ENCODE assay signal across 24 cellular contexts in genomic region chr19:39158646-39159260, GRCh38. TPM values are rescaled to one million over a fixed set of nuclear protein-coding genes. Genes with fewer than 3 reads are reported as not detected.
DNase-seq lines count a peak whose midpoint lies in the region; ATAC-seq and TF ChIP-seq lines count a peak whose summit lies in the region.
"Had no signal": no experiment of that assay in that cellular context is flagged by ENCODE, and none has a peak within 500 bp of the region (broad histone marks: within the 10 kb centered on the region; RNA-seq: fewer than 3 reads in every experiment).

No MANE protein-coding gene starts in this region.

- H3K27ac ChIP-seq in breast epithelium (peak overlapping the region; percentile 32 to 42), mammary epithelial cell (ENCODE audit: insufficient read depth, low read depth, low read length) (no peak overlapping the region), VCaP (peak overlapping the region; percentile 97)
- H3K27ac ChIP-seq: SK-N-MC had no signal

- in situ Hi-C loops in mammary epithelial cell (cut with MboI; ENCODE audit: low sequenced_read_pairs in 2 of 2) = no loop called here

- H3K4me1 Mint-ChIP-seq in nephron progenitor cell = peaks cover 64% of the 10 kb centered on the region
- peaks cover 63% of the 10 kb centered on the region for H3K4me1 Mint-ChIP-seq in type B pancreatic cell (ENCODE audit: unreplicated experiment)

- intact Hi-C loops in breast epithelium (cut with DNase I; ENCODE audit: low total_unique reads) = no loop called here
- intact Hi-C loops in mammary epithelial cell (cut with micrococcal nuclease) = no loop called here

- H3K4me2 ChIP-seq in mammary epithelial cell (ENCODE audit: insufficient read depth, low read depth, low read length) = no peak overlapping the region

- H3K9ac ChIP-seq in mammary epithelial cell (ENCODE audit: insufficient read depth, low read length) = no peak overlapping the region

- BruUV-seq in mammary epithelial cell (replicated peaks; lab: Mats Ljungman, UMichigan) = no TSS peak

- WGBS in mammary epithelial cell (ENCODE audit: low coverage, missing lambda C conversion rate) = 82% methylated on average over 7 of the region's 12 CpGs

- DNase-seq in breast epithelium (ENCODE audit: low spot score in 2 of 2) (no peak), mammary epithelial cell (no peak), nephron progenitor cell (no peak), type B pancreatic cell (ENCODE audit: extremely low spot score, unreplicated experiment) (no peak), SW480 (ENCODE audit: low spot score) (no peak)
- DNase-seq: CD8-positive, alpha-beta T cell; DMS79; HFFc6; Karpas-422; MG63; NCI-H1105; NCI-H1694; NCI-H510A; NCI-H774; SHP77 had no signal

- H3K27me3 ChIP-seq in breast epithelium (no peaks in the 10 kb centered on the region), mammary epithelial cell (ENCODE audit: insufficient read depth, low read length) (no peaks in the 10 kb centered on the region)
- H3K27me3 ChIP-seq: BE2C, MG63 had no signal

- H3K4me3 ChIP-seq in breast epithelium (no peak overlapping the region), mammary epithelial cell (replicated peaks in 1 of 3; ENCODE audit: insufficient read depth in 1 of 3, low read depth in 2 of 3, low read length in 3 of 3) (no peak overlapping the region)
- H3K4me3 ChIP-seq: MG63, SK-N-MC had no signal

- H3K27ac Mint-ChIP-seq in nephron progenitor cell (peak overlapping the region; percentile 77), type B pancreatic cell (peak overlapping the region; percentile 59)
- H3K27ac Mint-ChIP-seq: CD8-positive, alpha-beta T cell; HFFc6 had no signal

- no peaks in the 10 kb centered on the region for H3K9me3 ChIP-seq in breast epithelium
- no peaks in the 10 kb centered on the region for H3K9me3 ChIP-seq in mammary epithelial cell (replicated peaks; ENCODE audit: insufficient read depth, low read length)
- H3K9me3 ChIP-seq: BE2C, MG63 had no signal

- H3K4me3 Mint-ChIP-seq in nephron progenitor cell (no peak overlapping the region), type B pancreatic cell (no peak overlapping the region)
- H3K4me3 Mint-ChIP-seq: CD8-positive, alpha-beta T cell; HFFc6 had no signal

- H3K27me3 Mint-ChIP-seq in nephron progenitor cell (ENCODE audit: low read depth, poor library complexity) (no peaks in the 10 kb centered on the region), type B pancreatic cell (no peaks in the 10 kb centered on the region)

- H3K36me3 Mint-ChIP-seq in nephron progenitor cell (ENCODE audit: low read depth) = peaks cover 6% of the 10 kb centered on the region
- H3K36me3 Mint-ChIP-seq in type B pancreatic cell = peaks cover 7% of the 10 kb centered on the region

- dilution Hi-C loops in mammary epithelial cell (cut with HindIII; ENCODE audit: low sequenced_read_pairs) = no loop called here

- H2AFZ ChIP-seq in mammary epithelial cell (ENCODE audit: low read depth, low read length) = no peak overlapping the region

- no peaks in the 10 kb centered on the region for H3K36me3 ChIP-seq in breast epithelium
- H3K36me3 ChIP-seq in mammary epithelial cell (ENCODE audit: insufficient read depth, low read length) = no peaks in the 10 kb centered on the region
- H3K36me3 ChIP-seq: BE2C, MG63 had no signal

- TF ChIP-seq CTCF in breast epithelium (IDR thresholded peaks at IDR 0.05) = no peak
- no peak for TF ChIP-seq CTCF in mammary epithelial cell (conservative IDR thresholded peaks at IDR 0.05 in 1 of 2, IDR thresholded peaks at IDR 0.05 in 1 of 2; ENCODE audit: extremely low read depth in 1 of 2, insufficient read depth in 1 of 2, low read depth in 1 of 2, low read length in 2 of 2)
- no peak for TF ChIP-seq CTCF in VCaP (conservative IDR thresholded peaks at IDR 0.05)
- TF ChIP-seq CTCF in nephron progenitor cell (IDR thresholded peaks at IDR 0.05) = no peak
- no peak for TF ChIP-seq CTCF in type B pancreatic cell (conservative IDR thresholded peaks at IDR 0.05)

- H3K9me3 Mint-ChIP-seq in nephron progenitor cell (peaks cover 3% of the 10 kb centered on the region), type B pancreatic cell (peaks cover 5% of the 10 kb centered on the region)
- H3K9me3 Mint-ChIP-seq: CD8-positive, alpha-beta T cell; HFFc6 had no signal

- CTCF ChIA-PET in mammary epithelial cell (lab: Charles Lee; ENCODE audit: low non-redundant PET) = no interaction called here

- ATAC-seq in HG03565 (IDR thresholded peaks at IDR 0.05; ENCODE audit: unreplicated experiment) = no peak
- ATAC-seq in esophagus mucosa = no peak
- ATAC-seq: CD8-positive, alpha-beta T cell had no signal

- TF ChIP-seq POLR2A in breast epithelium (IDR thresholded peaks at IDR 0.05) = no peak

- no peaks in the 10 kb centered on the region for H4K20me1 ChIP-seq in mammary epithelial cell (ENCODE audit: insufficient read depth, low read length)

- H3K4me1 ChIP-seq in breast epithelium = peaks cover 42 to 63% of the 10 kb centered on the region in 2 donors
- H3K4me1 ChIP-seq in mammary epithelial cell (ENCODE audit: insufficient read depth, low read length) = peaks cover 64% of the 10 kb centered on the region

- H3K79me2 ChIP-seq in mammary epithelial cell (ENCODE audit: insufficient read depth, low read length) = peaks cover 88% of the 10 kb centered on the region

RNA-seq across cellular contexts. Expression of gene PAK4, which starts 33.2 kb away (rescaled TPM):
- total RNA-seq in breast epithelium (10 to 100 TPM in 2 of 3 donors, 1 to 10 TPM in 1; 3.5 to 12.0 (median 10.2) TPM), mammary epithelial cell (10 to 100 TPM in 1 of 2 donors, 1 to 10 TPM in 1; 8.8 to 45.1 TPM), type B pancreatic cell (ENCODE audit: low replicate concordance) (52.1 and 64.3 TPM in 2 replicates), esophagus mucosa (40.8 TPM)
- 25.8 TPM for polyA plus RNA-seq in mammary epithelial cell
- 58.1 TPM for polyA minus RNA-seq in mammary epithelial cell

RNA-seq across cellular contexts. Expression of gene NCCRP1, which starts 38.0 kb away (rescaled TPM):
- total RNA-seq in breast epithelium (1 to 10 TPM in 1 of 3 donors, under 1 TPM in 1, not detected in 1; 0.66 to 2.9 TPM), mammary epithelial cell (under 1 TPM; 0.31 to 0.50 TPM), type B pancreatic cell (ENCODE audit: low replicate concordance) (19.0 and 22.6 TPM in 2 replicates), esophagus mucosa (298 TPM)
- polyA plus RNA-seq in mammary epithelial cell = 0.84 TPM
- polyA minus RNA-seq in mammary epithelial cell = 1.4 TPM
- total RNA-seq: A172; CD8-positive, alpha-beta T cell; H4; HFFc6; HT-29; OCI-LY7 had no signal

RNA-seq across cellular contexts. Expression of gene SYCN, which starts 45.3 kb away (rescaled TPM):
- not detected for total RNA-seq in breast epithelium
- not detected for total RNA-seq in mammary epithelial cell
- not detected for polyA plus RNA-seq in mammary epithelial cell
- not detected for polyA minus RNA-seq in mammary epithelial cell
- total RNA-seq in type B pancreatic cell (ENCODE audit: low replicate concordance) = not detected in 2 replicates
- not detected for total RNA-seq in esophagus mucosa
- total RNA-seq: A172; CD8-positive, alpha-beta T cell; H4; HFFc6; HT-29; OCI-LY7 had no signal

Comparison
In these comparisons a context has a peak if more than half of its experiments do, and no peak if none do; other contexts are left out.
1. RNA of gene NCCRP1, which starts 38.0 kb away (total RNA-seq): 298 TPM in esophagus mucosa (single experiment); 19.0 to 22.6 TPM in type B pancreatic cell, 0.66 to 2.9 TPM in breast epithelium and 0.31 to 0.50 TPM in mammary epithelial cell; every median in the first group is over 10 times any median in the second.